In the genomic region with DNA sequence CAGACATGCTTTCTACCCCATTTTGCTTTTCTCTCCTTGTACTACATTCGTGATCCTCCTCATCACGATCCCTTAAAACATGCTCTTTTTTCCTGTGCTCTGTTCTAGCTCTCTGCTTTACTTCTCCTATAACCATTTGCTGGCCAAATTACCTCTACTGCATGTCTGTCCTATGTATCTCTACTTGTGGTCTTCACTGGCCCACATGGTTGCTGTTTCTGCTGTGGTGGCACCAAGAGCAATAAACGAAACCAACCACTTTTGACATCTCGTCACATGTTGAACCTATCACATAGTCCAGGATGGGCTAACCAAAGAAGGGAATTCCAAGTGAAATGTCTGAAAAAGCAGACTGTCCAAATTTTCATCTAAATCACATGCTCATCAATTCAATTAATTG, we compare ENCODE assay signal across 2 cellular contexts.
TF ChIP-seq lines count a peak whose summit lies in the region.

No MANE protein-coding gene starts in this region.

TF ChIP-seq in WTC11, 78 proteins besides CTCF, POLR2A, EP300 and RAD21:
- TF ChIP-seq TEAD4 (CRISPR knock-in tag; IDR thresholded peaks at IDR 0.05) (no peak), MXD4 (CRISPR knock-in tag; IDR thresholded peaks at IDR 0.05; ENCODE audit: borderline replicate concordance) (no peak), SMAD3 (CRISPR knock-in tag; IDR thresholded peaks at IDR 0.05; ENCODE audit: borderline replicate concordance) (no peak), OVOL2 (CRISPR knock-in tag; IDR thresholded peaks at IDR 0.05; ENCODE audit: borderline replicate concordance) (no peak), ARID4B (CRISPR knock-in tag; IDR thresholded peaks at IDR 0.05; ENCODE audit: borderline replicate concordance) (no peak)
- TF ChIP-seq, protein P1, sequence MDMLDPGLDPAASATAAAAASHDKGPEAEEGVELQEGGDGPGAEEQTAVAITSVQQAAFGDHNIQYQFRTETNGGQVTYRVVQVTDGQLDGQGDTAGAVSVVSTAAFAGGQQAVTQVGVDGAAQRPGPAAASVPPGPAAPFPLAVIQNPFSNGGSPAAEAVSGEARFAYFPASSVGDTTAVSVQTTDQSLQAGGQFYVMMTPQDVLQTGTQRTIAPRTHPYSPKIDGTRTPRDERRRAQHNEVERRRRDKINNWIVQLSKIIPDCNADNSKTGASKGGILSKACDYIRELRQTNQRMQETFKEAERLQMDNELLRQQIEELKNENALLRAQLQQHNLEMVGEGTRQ (CRISPR knock-in tag; IDR thresholded peaks at IDR 0.05): no peak

TF ChIP-seq in H1, 55 proteins besides CTCF, POLR2A, EP300 and RAD21:
- no peak for TF ChIP-seq YY1 (IDR thresholded peaks at IDR 0.05; ENCODE audit: low read depth, low read length)
- no peak for TF ChIP-seq CBX5 (IDR thresholded peaks at IDR 0.05; ENCODE audit: low read depth, low read length)
- no peak for TF ChIP-seq ZNF274 (IDR thresholded peaks at IDR 0.05; ENCODE audit: borderline replicate concordance, extremely low read depth, low read length)
- TF ChIP-seq KDM1A (IDR thresholded peaks at IDR 0.05; ENCODE audit: borderline replicate concordance, low read length): no peak
- no peak for TF ChIP-seq POLR2AphosphoS5 (IDR thresholded peaks at IDR 0.05; ENCODE audit: low read depth, low read length)
- no peak for TF ChIP-seq RXRA (IDR thresholded peaks at IDR 0.05; ENCODE audit: insufficient read depth, low read depth, low read length)
- no peak for TF ChIP-seq ASH2L (IDR thresholded peaks at IDR 0.05; ENCODE audit: low read length)
